Comparison of ENCODE assay signal across 8 cellular contexts in genomic region chr20:31517373-31517772, GRCh38. TPM values are rescaled to one million over a fixed set of nuclear protein-coding genes. Genes with fewer than 3 reads are reported as not detected.
DNase-seq lines count a peak whose midpoint lies in the region; ATAC-seq and TF ChIP-seq lines count a peak whose summit lies in the region.

No MANE protein-coding gene starts in this region.

- no peaks in the 10 kb centered on the region for H3K9me3 Mint-ChIP-seq in activated naive CD8-positive, alpha-beta T cell treated with anti-CD3 and anti-CD28 coated beads, Interleukin-2, amount 50 U/mL, for 24 hours

- CTCF ChIA-PET in AG04449 (lab: Yijun Ruan, JAX): interaction anchor here (0.8 to 9.4 kb wide), 9 partner anchors 12 to 95 kb away, joined by 3 to 72 read pairs (median 3); no protein-coding TSS in a partner anchor

- no peaks in the 10 kb centered on the region for H3K9me3 ChIP-seq in SJCRH30 (replicated peaks)

- peaks cover 35% of the 10 kb centered on the region for H3K36me3 ChIP-seq in SJCRH30

- TF ChIP-seq CTCF in AG04449 (IDR thresholded peaks at IDR 0.05; ENCODE audit: insufficient read depth, low read length, missing control alignments) (no peak), GM12872 (IDR thresholded peaks at IDR 0.05; ENCODE audit: insufficient read depth, low read depth, low read length) (0 out of 3 replicates have a peak, but pooled peaks have one; percentile 8), foreskin keratinocyte (conservative IDR thresholded peaks at IDR 0.05) (peak; percentile 53)

- H3K4me3 ChIP-seq in AG04449 (ENCODE audit: low read depth, low read length) (0 out of 2 replicates have a peak overlapping the region, but pooled peaks have one; percentile 2), SJCRH30 (no peak overlapping the region)

- H3K4me1 Mint-ChIP-seq in activated naive CD8-positive, alpha-beta T cell treated with anti-CD3 and anti-CD28 coated beads, Interleukin-2, amount 50 U/mL, for 24 hours: peaks cover 34% of the 10 kb centered on the region

- H3K36me3 Mint-ChIP-seq in activated naive CD8-positive, alpha-beta T cell treated with anti-CD3 and anti-CD28 coated beads, Interleukin-2, amount 50 U/mL, for 24 hours (ENCODE audit: low read depth): peaks cover 17% of the 10 kb centered on the region

- H3K27me3 ChIP-seq in SJCRH30 (no peaks in the 10 kb centered on the region), foreskin keratinocyte (no peaks in the 10 kb centered on the region)

- no peak overlapping the region for H3K27ac Mint-ChIP-seq in activated naive CD8-positive, alpha-beta T cell treated with anti-CD3 and anti-CD28 coated beads, Interleukin-2, amount 50 U/mL, for 24 hours

- no peak overlapping the region for H3K27ac ChIP-seq in SJCRH30
- H3K27ac ChIP-seq in foreskin keratinocyte: no peak overlapping the region

- DNase-seq in AG04449 (ENCODE audit: low read depth, low spot score): no peak
- peak; percentile 69 to 72 for DNase-seq in SJCRH30
- peak; percentile 15 to 36 for DNase-seq in foreskin keratinocyte
- no peak for DNase-seq in activated naive CD8-positive, alpha-beta T cell treated with anti-CD3 and anti-CD28 coated beads, Interleukin-2, amount 50 U/mL, for 24 hours
- no peak for DNase-seq in stimulated activated CD4-positive, alpha-beta T cell treated with anti-CD3 and anti-CD28 coated beads, Interleukin-4, amount 100 ng/mL, for 1 hour

- H3K4me3 Mint-ChIP-seq in activated naive CD8-positive, alpha-beta T cell treated with anti-CD3 and anti-CD28 coated beads, Interleukin-2, amount 50 U/mL, for 24 hours: no peak overlapping the region

- POLR2A ChIA-PET in AG04449 (lab: Yijun Ruan, JAX): no interaction called here

- H3K4me1 ChIP-seq in SJCRH30 (peaks cover 6% of the 10 kb centered on the region; the same call in 1 of the 2 replicates), foreskin keratinocyte (peaks cover 9% of the 10 kb centered on the region)

- ATAC-seq in foreskin keratinocyte (peak; percentile 57), HG02642 (IDR thresholded peaks at IDR 0.05; ENCODE audit: poor library complexity, unreplicated experiment) (no peak), HG03196 (IDR thresholded peaks at IDR 0.05; ENCODE audit: unreplicated experiment) (no peak)
- ATAC-seq in activated naive CD8-positive, alpha-beta T cell treated with anti-CD3 and anti-CD28 coated beads, Interleukin-2, amount 50 U/mL, for 24 hours: no peak

- no peaks in the 10 kb centered on the region for H3K27me3 Mint-ChIP-seq in activated naive CD8-positive, alpha-beta T cell treated with anti-CD3 and anti-CD28 coated beads, Interleukin-2, amount 50 U/mL, for 24 hours

RNA-seq across cellular contexts. Expression of gene HM13, which starts 3.1 kb away (rescaled TPM):
- total RNA-seq in SJCRH30 (2014; rRNA removed; shearing (Covaris generic)): 101 and 105 TPM in 2 replicates
- 105 and 125 TPM in 2 replicates for total RNA-seq in foreskin keratinocyte
- 132 and 150 TPM in 2 replicates for polyA plus RNA-seq in foreskin keratinocyte

RNA-seq across cellular contexts. Expression of gene REM1, which starts 42.3 kb away (rescaled TPM):
- not detected in 2 replicates for total RNA-seq in SJCRH30 (2014; rRNA removed; shearing (Covaris generic))
- total RNA-seq in foreskin keratinocyte: not detected in 2 replicates
- not detected in 2 replicates for polyA plus RNA-seq in foreskin keratinocyte

RNA-seq across cellular contexts. Expression of gene DEFB124, which starts 42.4 kb away (rescaled TPM):
- total RNA-seq in SJCRH30 (2014; rRNA removed; shearing (Covaris generic)): not detected in 2 replicates
- total RNA-seq in foreskin keratinocyte: not detected in 2 replicates
- polyA plus RNA-seq in foreskin keratinocyte: not detected in 2 replicates

Comparison
In these comparisons a context has a peak if more than half of its experiments do, and no peak if none do; other contexts are left out.
1. DNase-seq: peak in SJCRH30 (2 of 2) and foreskin keratinocyte (2 of 2); none in AG04449 (single experiment), activated naive CD8-positive, alpha-beta T cell treated with anti-CD3 and anti-CD28 coated beads, Interleukin-2, amount 50 U/mL, for 24 hours (single experiment) and stimulated activated CD4-positive, alpha-beta T cell treated with anti-CD3 and anti-CD28 coated beads, Interleukin-4, amount 100 ng/mL, for 1 hour (single experiment).